1 cellular context compared by ENCODE assay signal in genomic region chr1:202192770-202193613, GRCh38.
TF ChIP-seq lines count a peak whose summit lies in the region.

No MANE protein-coding gene starts in this region.

TF ChIP-seq in HepG2, 621 proteins besides CTCF, POLR2A, EP300 and RAD21 (continued from another document and continues in another):
- TF ChIP-seq THAP8 (CRISPR knock-in tag; IDR thresholded peaks at IDR 0.05; ENCODE audit: borderline replicate concordance) (no peak), ZNF562 (CRISPR knock-in tag; IDR thresholded peaks at IDR 0.05; ENCODE audit: borderline replicate concordance) (no peak), HINFP (CRISPR knock-in tag; IDR thresholded peaks at IDR 0.05; ENCODE audit: low read depth) (no peak), ZNF777 (CRISPR knock-in tag; IDR thresholded peaks at IDR 0.05) (peak; percentile 51; the same call in 1 of the 2 replicates), ZNF564 (CRISPR knock-in tag; IDR thresholded peaks at IDR 0.05) (no peak), ZNF274 (CRISPR knock-in tag; IDR thresholded peaks at IDR 0.05) (no peak), ZNF607 (CRISPR knock-in tag; IDR thresholded peaks at IDR 0.05; ENCODE audit: borderline replicate concordance) (no peak), ZNF749 (CRISPR knock-in tag; IDR thresholded peaks at IDR 0.05; ENCODE audit: borderline replicate concordance) (no peak), GTF3A (CRISPR knock-in tag; conservative IDR thresholded peaks at IDR 0.05) (no peak), ZNF362 (CRISPR knock-in tag; IDR thresholded peaks at IDR 0.05; ENCODE audit: borderline replicate concordance) (0 out of 2 replicates have a peak, but pooled peaks have one; percentile 20), TEAD3 (CRISPR knock-in tag; optimal IDR thresholded peaks at IDR 0.05; ENCODE audit: borderline replicate concordance) (peak; percentile 66), IRF9 (CRISPR knock-in tag; IDR thresholded peaks at IDR 0.05; ENCODE audit: borderline replicate concordance) (0 out of 2 replicates have a peak, but pooled peaks have one; percentile 49), ARID2 (CRISPR knock-in tag; IDR thresholded peaks at IDR 0.05; ENCODE audit: borderline replicate concordance) (0 out of 2 replicates have a peak, but pooled peaks have one; percentile 23), KLF16 (CRISPR knock-in tag; IDR thresholded peaks at IDR 0.05) (no peak), ETS1 (CRISPR knock-in tag; IDR thresholded peaks at IDR 0.05) (no peak), ZNF615 (CRISPR knock-in tag; IDR thresholded peaks at IDR 0.05; ENCODE audit: borderline replicate concordance) (no peak), PHB2 (IDR thresholded peaks at IDR 0.05; ENCODE audit: partially characterized antibody) (no peak), XRCC5 (optimal IDR thresholded peaks at IDR 0.05; ENCODE audit: low read length) (peak; percentile 52), PAXIP1 (CRISPR knock-in tag; conservative IDR thresholded peaks at IDR 0.05) (no peak), TMF1 (CRISPR knock-in tag; IDR thresholded peaks at IDR 0.05; ENCODE audit: low read depth) (no peak), ZNF629 (CRISPR knock-in tag; conservative IDR thresholded peaks at IDR 0.05) (no peak), ZSCAN29 (CRISPR knock-in tag; conservative IDR thresholded peaks at IDR 0.05) (no peak), AGO2 (optimal IDR thresholded peaks at IDR 0.05; ENCODE audit: low read depth, low read length) (no peak), SIN3B (IDR thresholded peaks at IDR 0.05; ENCODE audit: low read length) (no peak), ZNF879 (CRISPR knock-in tag; IDR thresholded peaks at IDR 0.05) (no peak), KDM6A (CRISPR knock-in tag; IDR thresholded peaks at IDR 0.05; ENCODE audit: low read depth) (no peak), SRSF1 (optimal IDR thresholded peaks at IDR 0.05; ENCODE audit: low read depth, low read length) (no peak), ZSCAN20 (CRISPR knock-in tag; IDR thresholded peaks at IDR 0.05; ENCODE audit: borderline replicate concordance) (no peak), THAP11 (CRISPR knock-in tag; IDR thresholded peaks at IDR 0.05) (no peak), ZNF501 (CRISPR knock-in tag; IDR thresholded peaks at IDR 0.05) (peak; percentile 72), ZNF296 (CRISPR knock-in tag; conservative IDR thresholded peaks at IDR 0.05) (no peak), MYC (CRISPR knock-in tag; IDR thresholded peaks at IDR 0.05; ENCODE audit: borderline replicate concordance) (0 out of 2 replicates have a peak, but pooled peaks have one; percentile 25), NFKB2 (CRISPR knock-in tag; IDR thresholded peaks at IDR 0.05; ENCODE audit: borderline replicate concordance) (0 out of 2 replicates have a peak, but pooled peaks have one; percentile 28), ARHGAP35 (CRISPR knock-in tag; IDR thresholded peaks at IDR 0.05; ENCODE audit: borderline replicate concordance) (no peak), PCBP2 (optimal IDR thresholded peaks at IDR 0.05; ENCODE audit: low read depth, low read length, poor library complexity, severe bottlenecking) (no peak), ZKSCAN5 (CRISPR knock-in tag; IDR thresholded peaks at IDR 0.05) (no peak), BCL6 (CRISPR knock-in tag; IDR thresholded peaks at IDR 0.05) (no peak), PREB (CRISPR knock-in tag; IDR thresholded peaks at IDR 0.05) (no peak), ZNF768 (CRISPR knock-in tag; IDR thresholded peaks at IDR 0.05) (peak; percentile 83), TGIF2 (CRISPR knock-in tag; IDR thresholded peaks at IDR 0.05) (peak; percentile 81; the same call in 1 of the 2 replicates), PITX1 (CRISPR knock-in tag; IDR thresholded peaks at IDR 0.05) (no peak), HDAC2 (CRISPR knock-in tag; IDR thresholded peaks at IDR 0.05) (no peak), NFYB (CRISPR knock-in tag; IDR thresholded peaks at IDR 0.05) (no peak), ZBTB40 (IDR thresholded peaks at IDR 0.05) (no peak), ZBTB40 (CRISPR knock-in tag; IDR thresholded peaks at IDR 0.05) (no peak), ZBTB3 (CRISPR knock-in tag; IDR thresholded peaks at IDR 0.05; ENCODE audit: borderline replicate concordance, low read depth) (no peak), ZBTB7B (CRISPR knock-in tag; IDR thresholded peaks at IDR 0.05) (peak; percentile 87), GABPB1 (CRISPR knock-in tag; IDR thresholded peaks at IDR 0.05) (no peak; the same call in 1 of the 2 replicates), GPN1 (CRISPR knock-in tag; IDR thresholded peaks at IDR 0.05; ENCODE audit: borderline replicate concordance) (no peak), RBFOX2 (IDR thresholded peaks at IDR 0.05; ENCODE audit: low read depth, low read length) (no peak)
